In genomic region chr9:129401623-129402340, GRCh38 we compare ENCODE assay signal across 12 cellular contexts.
DNase-seq lines count a peak whose midpoint lies in the region; ATAC-seq and TF ChIP-seq lines count a peak whose summit lies in the region.
"Had no signal": no experiment of that assay in that cellular context is flagged by ENCODE, and none has a peak within 500 bp of the region (broad histone marks: within the 10 kb centered on the region; RNA-seq: fewer than 3 reads in every experiment).

No MANE protein-coding gene starts in this region.

- H3K9me3 Mint-ChIP-seq in endothelial cell (ENCODE audit: unreplicated experiment), result no peaks in the 10 kb centered on the region

- H3K27me3 ChIP-seq in WERI-Rb-1 (ENCODE audit: insufficient read depth, low read depth, severe bottlenecking) (no peaks in the 10 kb centered on the region), heart left ventricle (no peaks in the 10 kb centered on the region), psoas muscle (ENCODE audit: insufficient read depth in 3 of 3, low read length in 2 of 3) (peaks cover 0 to 1% (median 0%) of the 10 kb centered on the region in 3 donors)

- DNase-seq in EH (ENCODE audit: low read depth), result peak; percentile 51
- DNase-seq in WERI-Rb-1, result no peak
- DNase-seq in heart left ventricle, result peak in 4 of 5 donors; percentile 50 to 58 (median 52)
- DNase-seq in psoas muscle, result peak; percentile 10 to 48
- no peak for DNase-seq in germinal center (ENCODE audit: low spot score)
- no peak for DNase-seq in endothelial cell (ENCODE audit: low spot score)
- DNase-seq: activated CD8-positive, alpha-beta memory T cell treated with anti-CD3 and anti-CD28 coated beads, Interleukin-2, amount 50 U/mL, for 4 hours; NCI-H1436 treated with DMSO at 0.1 percent for 48 hours had no signal

- ATAC-seq in heart left ventricle, result peak in 3 of 4 donors; percentile 34 to 38 (median 34)
- ATAC-seq in psoas muscle, result no peak
- no peak for ATAC-seq in GM18861 (IDR thresholded peaks at IDR 0.05; ENCODE audit: unreplicated experiment)
- no peak for ATAC-seq in HG03571 (IDR thresholded peaks at IDR 0.05; ENCODE audit: unreplicated experiment)
- ATAC-seq: mucosa of descending colon had no signal

- H3K27ac Mint-ChIP-seq in endothelial cell (ENCODE audit: unreplicated experiment), result no peak overlapping the region

- intact Hi-C loops in heart left ventricle (cut with DNase I), result no loop called here
- intact Hi-C loops in psoas muscle (cut with DNase I), result no loop called here

- peaks cover 19% of the 10 kb centered on the region for H3K4me1 Mint-ChIP-seq in endothelial cell (ENCODE audit: unreplicated experiment)

- H3K4me1 ChIP-seq in heart left ventricle (peaks cover 0 to 22% (median 11%) of the 10 kb centered on the region in 12 donors), psoas muscle (no peaks in the 10 kb centered on the region)

- H3K36me3 ChIP-seq in WERI-Rb-1 (no peaks in the 10 kb centered on the region), heart left ventricle (no peaks in the 10 kb centered on the region), psoas muscle (ENCODE audit: insufficient read depth in 1 of 2, low read depth in 1 of 2) (no peaks in the 10 kb centered on the region)

- peaks cover 12% of the 10 kb centered on the region for H3K27me3 Mint-ChIP-seq in endothelial cell (ENCODE audit: unreplicated experiment)

- no peak for TF ChIP-seq POLR2A in heart left ventricle (IDR thresholded peaks at IDR 0.05)

- H3K36me3 Mint-ChIP-seq in endothelial cell (ENCODE audit: low read depth, unreplicated experiment), result no peaks in the 10 kb centered on the region

- H3K4me3 Mint-ChIP-seq in endothelial cell (ENCODE audit: unreplicated experiment), result no peak overlapping the region

- H3K27ac ChIP-seq in WERI-Rb-1 (peak overlapping the region; percentile 69), heart left ventricle (peak overlapping the region in 11 of 12 donors; percentile 36 to 82 (median 74)), psoas muscle (no peak overlapping the region)
- H3K27ac ChIP-seq: C4-2B had no signal

- no peak for TF ChIP-seq CTCF in WERI-Rb-1 (IDR thresholded peaks at IDR 0.05; ENCODE audit: low read depth, low read length)
- TF ChIP-seq CTCF in heart left ventricle (IDR thresholded peaks at IDR 0.05), result no peak
- no peak for TF ChIP-seq CTCF in psoas muscle (IDR thresholded peaks at IDR 0.05)
- TF ChIP-seq CTCF in endothelial cell (IDR thresholded peaks at IDR 0.05; ENCODE audit: unreplicated experiment), result no peak

- WGBS in heart left ventricle, 4 donors, result 40 to 50% (median 44%) methylated on average over 6 of the region's 6 CpGs
- 56 to 57% (median 57%) methylated on average over 6 of the region's 6 CpGs for WGBS in psoas muscle, 3 donors

- H3K4me3 ChIP-seq in WERI-Rb-1 (ENCODE audit: low read depth, low read length), result no peak overlapping the region
- H3K4me3 ChIP-seq in heart left ventricle, result peak overlapping the region in 5 of 12 donors; percentile 27 to 48 (median 42)
- H3K4me3 ChIP-seq in psoas muscle, result no peak overlapping the region
- H3K4me3 ChIP-seq: mucosa of descending colon had no signal

- H3K9me3 ChIP-seq in WERI-Rb-1 (ENCODE audit: severe bottlenecking) (no peaks in the 10 kb centered on the region), heart left ventricle (no peaks in the 10 kb centered on the region), psoas muscle (no peaks in the 10 kb centered on the region)
- H3K9me3 ChIP-seq: mucosa of descending colon had no signal

Comparison
In these comparisons a context has a peak if more than half of its experiments do, and no peak if none do; other contexts are left out.
1. DNase-seq: peak in EH (single experiment), heart left ventricle (4 of 5) and psoas muscle (2 of 2); none in WERI-Rb-1 (single experiment), germinal center (single experiment) and endothelial cell (single experiment).
2. ATAC-seq: peak in heart left ventricle (3 of 4); none in psoas muscle (0 of 4), GM18861 (single experiment) and HG03571 (single experiment).